In genomic region chr17:81463506-81463905, GRCh38 we compare ENCODE assay signal across 3 cellular contexts.
"Had no signal": no experiment of that assay in that cellular context is flagged by ENCODE, and none has a peak within 500 bp of the region (broad histone marks: within the 10 kb centered on the region; RNA-seq: fewer than 3 reads in every experiment).

No MANE protein-coding gene starts in this region.

- H3K4me2 ChIP-seq: GM23338 had no signal

- H2AFZ ChIP-seq: GM23338 had no signal

- H3K4me3 ChIP-seq: GM23338 had no signal

- DNase-seq: H9, HCEC 1CT had no signal
